11 cellular contexts compared by ENCODE assay signal in genomic region chr16:47644166-47644565, GRCh38.
A peak's percentile ranks its signal among the peaks of the same experiment; 100 is the strongest.
DNase-seq lines count a peak whose midpoint lies in the region; TF ChIP-seq lines count a peak whose summit lies in the region.
"Had no signal": no experiment of that assay in that cellular context is flagged by ENCODE, and none has a peak within 500 bp of the region (broad histone marks: within the 10 kb centered on the region; RNA-seq: fewer than 3 reads in every experiment).

No MANE protein-coding gene starts in this region.

- H3K27ac ChIP-seq in brain microvascular endothelial cell = no peak overlapping the region

- H3K4me3 ChIP-seq in AG04449 (ENCODE audit: low read depth, low read length) (no peak overlapping the region), brain microvascular endothelial cell (ENCODE audit: low read depth, low read length) (no peak overlapping the region), H7 (ENCODE audit: insufficient read depth, low read depth, low read length) (no peak overlapping the region)
- H3K4me3 ChIP-seq: cardiac muscle cell had no signal

- POLR2A ChIA-PET in AG04449 (lab: Yijun Ruan, JAX) = interaction anchor here (0.6 kb wide), 1 partner anchor 168 kb away, joined by 3 read pairs; no protein-coding TSS in a partner anchor

- in situ Hi-C loops in brain microvascular endothelial cell (cut with HindIII; ENCODE audit: low pct_ligation_motif_present, low sequenced_read_pairs) = no loop called here

- CTCF ChIA-PET in AG04449 (lab: Yijun Ruan, JAX) = interaction anchor here (1.3 kb wide), 1 partner anchor 60 kb away, joined by 3 read pairs; no protein-coding TSS in a partner anchor

- DNase-seq in AG04449 (ENCODE audit: low read depth, low spot score) (peak; percentile 78), HS-27A (ENCODE audit: low read depth) (peak; percentile 72), brain microvascular endothelial cell (peak; percentile 96), iris pigment epithelial cell (ENCODE audit: low read depth) (peak; percentile 96), ureter (ENCODE audit: low spot score) (no peak), H7 (no peak), cerebellar cortex (ENCODE audit: low spot score) (no peak), NCI-H1092 treated with DMSO at 0.1 percent for 48 hours (lab: John Stamatoyannopoulos, UW) (no peak)
- DNase-seq: activated CD8-positive, alpha-beta memory T cell treated with anti-CD3 and anti-CD28 coated beads, Interleukin-2, amount 50 U/mL, for 48 hours; NCI-H446 treated with DMSO at 0.1 percent for 48 hours had no signal

- no peaks in the 10 kb centered on the region for H3K27me3 ChIP-seq in brain microvascular endothelial cell (replicated peaks)
- H3K27me3 ChIP-seq in H7 (ENCODE audit: control insufficient read depth, insufficient read depth, low read length) = no peaks in the 10 kb centered on the region
- H3K27me3 ChIP-seq: cardiac muscle cell had no signal

- H3K36me3 ChIP-seq in brain microvascular endothelial cell (replicated peaks) (peaks cover 1% of the 10 kb centered on the region), H7 (replicated peaks; ENCODE audit: control insufficient read depth, insufficient read depth, low read length) (no peaks in the 10 kb centered on the region; the same call in none of the 2 replicates)

- TF ChIP-seq CTCF in AG04449 (IDR thresholded peaks at IDR 0.05; ENCODE audit: insufficient read depth, low read length, missing control alignments) (no peak), brain microvascular endothelial cell (IDR thresholded peaks at IDR 0.05; ENCODE audit: low read depth, low read length, missing control alignments) (no peak)

Comparison
In these comparisons a context has a peak if more than half of its experiments do, and no peak if none do; other contexts are left out.
1. DNase-seq: peak in AG04449 (single experiment), HS-27A (single experiment), brain microvascular endothelial cell (single experiment) and iris pigment epithelial cell (single experiment); none in ureter (single experiment), H7 (single experiment), cerebellar cortex (single experiment) and NCI-H1092 treated with DMSO at 0.1 percent for 48 hours (single experiment).